In the genomic region with DNA sequence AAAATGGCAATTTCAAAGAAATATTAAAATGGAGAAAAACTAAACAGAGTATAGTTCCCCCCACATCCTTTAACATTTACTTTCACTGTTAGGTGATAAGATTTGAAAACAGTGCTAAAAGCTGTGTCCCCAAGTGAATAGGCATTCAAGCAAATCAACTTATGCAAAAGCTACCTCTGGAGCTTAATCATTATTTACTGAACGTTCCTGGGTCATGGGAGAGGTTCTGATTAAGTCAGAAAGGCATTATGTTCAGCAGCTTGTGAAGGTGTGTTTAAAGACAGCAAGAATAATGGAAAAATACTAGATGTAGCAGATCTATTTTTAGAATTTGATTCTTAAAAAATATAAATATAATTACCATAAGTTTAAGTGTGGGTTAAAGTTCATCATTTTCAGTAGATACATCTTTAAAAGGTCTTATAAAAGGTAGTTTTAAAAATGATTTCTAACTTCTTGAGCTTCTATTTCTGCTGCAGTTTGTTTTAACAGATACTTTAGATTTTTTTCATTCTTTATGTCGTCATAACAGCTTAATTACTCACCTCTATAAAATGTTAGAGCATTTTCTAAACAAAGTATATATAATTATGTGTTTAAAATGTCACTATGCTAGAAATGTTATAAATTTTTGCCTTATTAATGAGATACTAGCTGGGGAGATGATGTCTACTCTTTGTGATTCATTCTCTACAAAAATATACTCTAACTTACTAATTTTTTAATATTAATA, we compare ENCODE assay signal across 15 cellular contexts.
DNase-seq lines count a peak whose midpoint lies in the region; ATAC-seq and TF ChIP-seq lines count a peak whose summit lies in the region.
"Had no signal": no experiment of that assay in that cellular context is flagged by ENCODE, and none has a peak within 500 bp of the region (broad histone marks: within the 10 kb centered on the region; RNA-seq: fewer than 3 reads in every experiment).

No MANE protein-coding gene starts in this region.

- H3K27me3 ChIP-seq in muscle layer of duodenum (ENCODE audit: low read depth, low read length) (no peaks in the 10 kb centered on the region), H7 (ENCODE audit: control insufficient read depth, insufficient read depth, low read length) (no peaks in the 10 kb centered on the region)
- H3K27me3 ChIP-seq: BLaER1, neural progenitor cell had no signal

- no peaks in the 10 kb centered on the region for H3K9me3 ChIP-seq in muscle layer of duodenum (ENCODE audit: control insufficient read depth in 1 of 2, low read length in 2 of 2)
- H3K9me3 ChIP-seq: BLaER1 had no signal

- peak overlapping the region; percentile 67 for H3K27ac ChIP-seq in muscle layer of duodenum (ENCODE audit: low read length)
- H3K27ac ChIP-seq: BLaER1, neural progenitor cell, SK-N-MC had no signal

- ATAC-seq in HG03571 (IDR thresholded peaks at IDR 0.05; ENCODE audit: unreplicated experiment), result no peak
- ATAC-seq: activated CD4-positive, CD25-positive, alpha-beta regulatory T cell treated with anti-CD3 and anti-CD28 coated beads, Interleukin-2, amount 50 U/mL, for 24 hours had no signal

- H3K36me3 ChIP-seq in muscle layer of duodenum (ENCODE audit: control insufficient read depth in 1 of 2, insufficient read depth in 2 of 2, low read length in 2 of 2) (no peaks in the 10 kb centered on the region), H7 (replicated peaks; ENCODE audit: control insufficient read depth, insufficient read depth, low read length) (no peaks in the 10 kb centered on the region)
- H3K36me3 ChIP-seq: BLaER1, neural progenitor cell had no signal

- TF ChIP-seq CTCF in AG10803 (conservative IDR thresholded peaks at IDR 0.05; ENCODE audit: low read length) (no peak), epithelial cell of esophagus (IDR thresholded peaks at IDR 0.05; ENCODE audit: insufficient read depth, low read depth, low read length, missing control alignments) (no peak)

- H3K4me1 ChIP-seq in muscle layer of duodenum (ENCODE audit: control insufficient read depth in 1 of 2, insufficient read depth in 2 of 2, low read length in 2 of 2), result peaks cover 6 to 30% of the 10 kb centered on the region in 2 donors
- H3K4me1 ChIP-seq: BLaER1, neural progenitor cell had no signal

- H3K4me3 ChIP-seq in AG10803 (ENCODE audit: low read length) (no peak overlapping the region), epithelial cell of esophagus (ENCODE audit: low read length) (peak overlapping the region; percentile 55), muscle layer of duodenum (ENCODE audit: low read depth in 1 of 2, low read length in 2 of 2) (peak overlapping the region; percentile 35 to 49), H7 (ENCODE audit: insufficient read depth, low read depth, low read length) (no peak overlapping the region)
- H3K4me3 ChIP-seq: BLaER1, neural progenitor cell, SK-N-MC had no signal

- DNase-seq in AG10803 (ENCODE audit: low read depth) (peak; percentile 21), M059J (ENCODE audit: low read depth) (peak; percentile 43), epithelial cell of esophagus (ENCODE audit: low read depth) (peak; percentile 76), SKM-1 treated with dmso at 0.1 percent for 144 hours (lab: John Stamatoyannopoulos, UW; ENCODE audit: unreplicated experiment) (no peak), H7 (no peak)
- no peak for DNase-seq in effector CD4-positive, alpha-beta T cell
- DNase-seq: activated T-cell treated with anti-CD3 and anti-CD28 coated beads, Interleukin-2, amount 50 U/mL, for 24 hours; NCI-H1092 treated with DMSO at 0.1 percent for 48 hours; NCI-H524 treated with DMSO at 0.1 percent for 48 hours had no signal

Comparison
In these comparisons a context has a peak if more than half of its experiments do, and no peak if none do; other contexts are left out.
1. DNase-seq: peak in AG10803 (single experiment), M059J (single experiment) and epithelial cell of esophagus (single experiment); none in SKM-1 treated with dmso at 0.1 percent for 144 hours (single experiment), H7 (single experiment) and effector CD4-positive, alpha-beta T cell (single experiment).
2. H3K4me3 ChIP-seq: peak in epithelial cell of esophagus (single experiment) and muscle layer of duodenum (2 of 2); none in AG10803 (single experiment) and H7 (single experiment).